ENCODE assay signal across 9 cellular contexts in genomic region chr14:65100905-65101541, GRCh38. TPM values are rescaled to one million over a fixed set of nuclear protein-coding genes. Genes with fewer than 3 reads are reported as not detected.
DNase-seq lines count a peak whose midpoint lies in the region; ATAC-seq, FAIRE-seq and TF ChIP-seq lines count a peak whose summit lies in the region.
"Had no signal": no experiment of that assay in that cellular context is flagged by ENCODE, and none has a peak within 500 bp of the region (broad histone marks: within the 10 kb centered on the region; RNA-seq: fewer than 3 reads in every experiment).

No MANE protein-coding gene starts in this region.

- H3K36me3 ChIP-seq in cardiac muscle cell (no peaks in the 10 kb centered on the region), astrocyte (ENCODE audit: insufficient read depth, low read length) (peaks cover 11% of the 10 kb centered on the region), liver (ENCODE audit: control insufficient read depth in 4 of 4, insufficient read depth in 3 of 4, low read depth in 1 of 4, low read length in 3 of 4) (peaks cover 0 to 4% (median under 1%) of the 10 kb centered on the region in 4 donors), upper lobe of left lung (peaks cover 0 to 8% (median 0%) of the 10 kb centered on the region in 4 donors)

- H3K27me3 ChIP-seq in cardiac muscle cell: no peaks in the 10 kb centered on the region
- H3K27me3 ChIP-seq in astrocyte (ENCODE audit: insufficient read depth, low read length): no peaks in the 10 kb centered on the region
- no peaks in the 10 kb centered on the region for H3K27me3 ChIP-seq in liver (ENCODE audit: control insufficient read depth in 4 of 4, insufficient read depth in 4 of 4, low read length in 3 of 4)
- H3K27me3 ChIP-seq in upper lobe of left lung: no peaks in the 10 kb centered on the region

- FAIRE-seq in astrocyte (lab: Jason Lieb, UNC): no peak
- FAIRE-seq: TTC549 had no signal

- H3K27ac Mint-ChIP-seq in astrocyte (ENCODE audit: unreplicated experiment): peak overlapping the region; percentile 55

- H3K9me3 Mint-ChIP-seq in astrocyte (ENCODE audit: unreplicated experiment): no peaks in the 10 kb centered on the region

- H3K4me1 ChIP-seq in cardiac muscle cell (ENCODE audit: low read depth) (peaks cover 5% of the 10 kb centered on the region), astrocyte (ENCODE audit: insufficient read depth, low read length) (peaks cover 12% of the 10 kb centered on the region), liver (ENCODE audit: control insufficient read depth in 4 of 4, insufficient read depth in 4 of 4, low read length in 3 of 4) (peaks cover 12 to 45% (median 35%) of the 10 kb centered on the region in 4 donors), upper lobe of left lung (peaks cover 43 to 58% (median 57%) of the 10 kb centered on the region in 4 donors)

- no peak for TF ChIP-seq RAD21 in liver (IDR thresholded peaks at IDR 0.05)

- peak overlapping the region; percentile 83 for H3K4me2 ChIP-seq in astrocyte (ENCODE audit: low read length)

- no peak for TF ChIP-seq EP300 in upper lobe of left lung (IDR thresholded peaks at IDR 0.05)

- TF ChIP-seq CTCF in cardiac muscle cell (IDR thresholded peaks at IDR 0.05; ENCODE audit: low read depth, low read length): no peak
- no peak for TF ChIP-seq CTCF in astrocyte (IDR thresholded peaks at IDR 0.05; ENCODE audit: insufficient read depth, low read depth, low read length)
- TF ChIP-seq CTCF in liver (IDR thresholded peaks at IDR 0.05; ENCODE audit: low read depth, low read length, missing input control): no peak
- no peak for TF ChIP-seq CTCF in upper lobe of left lung (IDR thresholded peaks at IDR 0.05)

- intact Hi-C loops in left cardiac atrium (cut with DNase I): no loop called here

- H3K9ac ChIP-seq in astrocyte (ENCODE audit: low read length) (peak overlapping the region; percentile 93), liver (ENCODE audit: low read depth in 1 of 2, low read length in 2 of 2) (peak overlapping the region; percentile 75 to 82)

- H3K27me3 Mint-ChIP-seq in astrocyte (ENCODE audit: low read depth, unreplicated experiment): no peaks in the 10 kb centered on the region

- DNase-seq in cardiac muscle cell (ENCODE audit: low read depth in 1 of 2, low spot score in 1 of 2) (no peak), left cardiac atrium (no peak), astrocyte (ENCODE audit: low read depth) (peak; percentile 15), upper lobe of left lung (no peak), GF-D8 (lab: John Stamatoyannopoulos, UW) (no peak)

- no peak overlapping the region for H2AFZ ChIP-seq in astrocyte (ENCODE audit: low read depth, low read length)

- no peak overlapping the region for H3K27ac ChIP-seq in cardiac muscle cell
- no peak overlapping the region for H3K27ac ChIP-seq in astrocyte (ENCODE audit: low read depth, low read length)
- H3K27ac ChIP-seq in liver (ENCODE audit: low read depth in 1 of 2, low read length in 2 of 2): peak overlapping the region; percentile 89 to 94
- peak overlapping the region; percentile 97 to 99 (median 98) for H3K27ac ChIP-seq in upper lobe of left lung

- peak overlapping the region; percentile 94 for H3K4me3 Mint-ChIP-seq in astrocyte (ENCODE audit: unreplicated experiment)

- ATAC-seq in left cardiac atrium (no peak), upper lobe of left lung (ENCODE audit: low FRiP score in 2 of 2) (no peak), HG03196 (IDR thresholded peaks at IDR 0.05; ENCODE audit: unreplicated experiment) (no peak), esophagus mucosa (no peak)

- H4K20me1 ChIP-seq in astrocyte (ENCODE audit: insufficient read depth, low read length): peaks cover 32% of the 10 kb centered on the region

- H3K9me3 ChIP-seq in cardiac muscle cell (ENCODE audit: low read depth) (no peaks in the 10 kb centered on the region), astrocyte (ENCODE audit: insufficient read depth, low read depth, low read length) (no peaks in the 10 kb centered on the region), liver (ENCODE audit: control insufficient read depth in 4 of 4, low read length in 3 of 4) (no peaks in the 10 kb centered on the region), upper lobe of left lung (no peaks in the 10 kb centered on the region)

- H3K79me2 ChIP-seq in astrocyte (ENCODE audit: insufficient read depth, low read length): peaks cover 52% of the 10 kb centered on the region

- H3K36me3 Mint-ChIP-seq in astrocyte (ENCODE audit: low read depth, unreplicated experiment): peaks cover 7% of the 10 kb centered on the region

- no peak for TF ChIP-seq POLR2A in upper lobe of left lung (IDR thresholded peaks at IDR 0.05)

- peaks cover 24% of the 10 kb centered on the region for H3K4me1 Mint-ChIP-seq in astrocyte (ENCODE audit: low read depth, unreplicated experiment)

- 37% methylated on average over 6 of the region's 6 CpGs for WGBS in liver
- WGBS in upper lobe of left lung, 2 donors: 20 to 22% methylated on average over 6 of the region's 6 CpGs

- H3K4me3 ChIP-seq in cardiac muscle cell: peak overlapping the region; percentile 96
- H3K4me3 ChIP-seq in astrocyte (ENCODE audit: insufficient read depth, low read depth, low read length): peak overlapping the region; percentile 77
- peak overlapping the region; percentile 50 to 94 (median 77) for H3K4me3 ChIP-seq in liver (ENCODE audit: low read depth in 1 of 3, low read length in 3 of 3)
- peak overlapping the region; percentile 88 to 99 (median 94) for H3K4me3 ChIP-seq in upper lobe of left lung

TF ChIP-seq in liver, 16 proteins besides CTCF, POLR2A, EP300 and RAD21:
- no peak for TF ChIP-seq EGR1 (IDR thresholded peaks at IDR 0.05; ENCODE audit: low read depth in 2 of 2)
- no peak for TF ChIP-seq GABPA (IDR thresholded peaks at IDR 0.05 in 1 of 2, conservative IDR thresholded peaks at IDR 0.05 in 1 of 2)
- no peak for TF ChIP-seq HNF4G (IDR thresholded peaks at IDR 0.05)
- TF ChIP-seq FOXA2 (IDR thresholded peaks at IDR 0.05): no peak
TF ChIP-seq in liver: peak in this region for 0.

RNA-seq across cellular contexts. Expression of gene MAX, which starts 1.3 kb away (rescaled TPM):
- 32.6 and 36.2 TPM in 2 replicates for total RNA-seq in cardiac muscle cell
- polyA plus RNA-seq in cardiac muscle cell: 39.0 and 43.0 TPM in 2 replicates
- 10 to 100 TPM; 71.1 to 81.1 TPM for total RNA-seq in left cardiac atrium
- 113 and 115 TPM in 2 replicates for total RNA-seq in astrocyte
- total RNA-seq in liver: 10 to 100 TPM; 18.9 to 27.0 TPM
- polyA plus RNA-seq in liver: 10 to 100 TPM; 14.8 TPM
- total RNA-seq in upper lobe of left lung: 100 to 1,000 TPM in 2 of 6 donors, 10 to 100 TPM in 4; 53.7 to 146 (median 68.2) TPM
- total RNA-seq in esophagus mucosa: 90.8 TPM

Comparison
In these comparisons a context has a peak if more than half of its experiments do, and no peak if none do; other contexts are left out.
1. H3K27ac ChIP-seq: peak in liver (2 of 2) and upper lobe of left lung (4 of 4); none in cardiac muscle cell (single experiment) and astrocyte (single experiment).
2. Peak in every context shown above with its lines, with median percentiles within 50 percentile points of each other: H3K4me3 ChIP-seq.